11 cellular contexts compared by ENCODE assay signal in the genomic region with DNA sequence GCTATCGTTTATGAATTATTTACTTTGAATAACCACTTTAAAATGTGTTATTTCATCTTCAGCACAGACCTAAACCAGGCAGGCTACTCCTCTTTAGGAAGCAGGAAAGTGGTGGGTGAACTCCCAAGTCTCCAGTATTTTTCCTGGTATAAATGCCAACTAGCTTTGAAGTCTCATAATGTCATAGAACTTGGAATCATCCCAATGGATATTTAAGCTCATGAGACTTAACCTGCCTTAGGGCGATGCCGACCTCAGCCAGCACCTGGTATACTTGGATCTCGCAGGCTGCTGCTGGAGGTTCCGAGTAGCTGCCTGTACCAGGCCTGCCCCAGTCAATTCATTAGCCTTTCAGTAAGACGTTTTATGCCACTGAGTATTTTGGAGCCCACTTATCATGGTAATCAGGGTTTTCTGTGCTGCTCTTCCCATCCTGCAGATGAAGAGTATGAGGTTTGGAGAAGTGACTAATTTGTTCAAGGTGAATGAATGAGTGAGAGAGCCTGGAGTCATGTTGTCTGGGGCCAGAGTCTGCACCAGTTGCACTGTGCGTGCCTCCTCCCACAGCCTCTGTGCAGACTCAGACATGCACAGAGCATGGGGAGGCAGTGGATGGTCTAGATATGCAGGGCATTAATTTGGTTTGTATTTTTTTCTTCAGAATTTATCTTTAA. TPM values are rescaled to one million over a fixed set of nuclear protein-coding genes. Genes with fewer than 3 reads are reported as not detected.
DNase-seq lines count a peak whose midpoint lies in the region; ATAC-seq and TF ChIP-seq lines count a peak whose summit lies in the region.
"Had no signal": no experiment of that assay in that cellular context is flagged by ENCODE, and none has a peak within 500 bp of the region (broad histone marks: within the 10 kb centered on the region; RNA-seq: fewer than 3 reads in every experiment).

No MANE protein-coding gene starts in this region.

- no peak overlapping the region for H3K4me2 ChIP-seq in neuronal stem cell (ENCODE audit: insufficient read depth, low read length, poor library complexity, severe bottlenecking)

- WGBS in neuronal stem cell (ENCODE audit: extremely low coverage in 2 of 2, insufficient read length in 2 of 2, insufficient replicate concordance in 1 of 2), 2 donors, result no CpG with 5 or more reads among the region's 7 CpGs

- TF ChIP-seq CTCF in brain (conservative IDR thresholded peaks at IDR 0.05), result no peak

- H3K36me3 ChIP-seq in neuronal stem cell (replicated peaks in 1 of 2; ENCODE audit: control insufficient read depth in 2 of 2, insufficient read depth in 2 of 2, low read length in 2 of 2), result no peaks in the 10 kb centered on the region
- H3K36me3 ChIP-seq: neutrophil had no signal

- H3K18ac ChIP-seq in neuronal stem cell (ENCODE audit: low read length), result no peak overlapping the region

- no peak overlapping the region for H3K23ac ChIP-seq in neuronal stem cell (ENCODE audit: low read depth, low read length, poor library complexity)

- no peak overlapping the region for H3K14ac ChIP-seq in neuronal stem cell (ENCODE audit: low read length)

- no peaks in the 10 kb centered on the region for H3K79me1 ChIP-seq in neuronal stem cell (ENCODE audit: low read depth, low read length)

- peaks cover 5% of the 10 kb centered on the region for H3K36me3 Mint-ChIP-seq in brain

- peak overlapping the region in 3 of 5 experiments; percentile 17 to 41 (median 36) for H3K4me3 Mint-ChIP-seq in brain

- ATAC-seq in GM19395 (IDR thresholded peaks at IDR 0.05; ENCODE audit: unreplicated experiment), result peak; percentile 37
- ATAC-seq in HG02973 (IDR thresholded peaks at IDR 0.05; ENCODE audit: unreplicated experiment), result peak; percentile 28

- no peak overlapping the region for H3K9ac ChIP-seq in neuronal stem cell (ENCODE audit: low read depth, low read length, poor library complexity)

- peaks cover 13 to 28% of the 10 kb centered on the region in 2 donors for H3K4me1 ChIP-seq in neuronal stem cell (ENCODE audit: control insufficient read depth in 2 of 2, insufficient read depth in 1 of 2, low read depth in 1 of 2, low read length in 2 of 2)

- H2AFZ ChIP-seq in neuronal stem cell (ENCODE audit: low read length), result no peak overlapping the region

- H2AK5ac ChIP-seq in neuronal stem cell (ENCODE audit: low read depth, low read length), result no peak overlapping the region

- no peak overlapping the region for H2BK120ac ChIP-seq in neuronal stem cell (ENCODE audit: low read depth, low read length)

- no peak overlapping the region for H2BK5ac ChIP-seq in neuronal stem cell (ENCODE audit: low read length)

- H3K27ac ChIP-seq in neuronal stem cell (replicated peaks; ENCODE audit: low read length), result peak overlapping the region; percentile 13
- H3K27ac ChIP-seq: neutrophil had no signal

- no peaks in the 10 kb centered on the region for H3K9me3 ChIP-seq in neuronal stem cell (replicated peaks in 1 of 2; ENCODE audit: control insufficient read depth in 2 of 2, insufficient read depth in 1 of 2, low read depth in 1 of 2, low read length in 2 of 2)
- H3K9me3 ChIP-seq: neutrophil had no signal

- H3K27me3 Mint-ChIP-seq in brain, result peaks cover 3% of the 10 kb centered on the region

- H4K91ac ChIP-seq in neuronal stem cell (ENCODE audit: low read depth, low read length, poor library complexity), result no peak overlapping the region

- H3K4me3 ChIP-seq in neuronal stem cell (ENCODE audit: low read length in 2 of 2), result no peak overlapping the region

- H4K8ac ChIP-seq in neuronal stem cell (ENCODE audit: low read depth, low read length), result no peak overlapping the region

- no peak overlapping the region for H3K4ac ChIP-seq in neuronal stem cell (ENCODE audit: low read length)

- no peak overlapping the region for H2BK15ac ChIP-seq in neuronal stem cell (ENCODE audit: low read length)

- peak overlapping the region; percentile 67 to 88 (median 74) for H3K27ac Mint-ChIP-seq in brain

- H3K4me1 Mint-ChIP-seq in brain, result peaks cover 32% of the 10 kb centered on the region

- no peaks in the 10 kb centered on the region for H3K9me3 Mint-ChIP-seq in brain

- DNase-seq in neuronal stem cell (ENCODE audit: low spot score), result peak; percentile 20
- no peak for DNase-seq in superior temporal gyrus (ENCODE audit: extremely low spot score)
- no peak for DNase-seq in middle frontal gyrus (ENCODE audit: extremely low spot score, low spot score)
- no peak for DNase-seq in SW480 (ENCODE audit: low spot score)
- DNase-seq in NCI-H1694 treated with DMSO at 0.1 percent for 48 hours (lab: John Stamatoyannopoulos, UW), result no peak
- DNase-seq: activated T-cell treated with anti-CD3 and anti-CD28 coated beads, Interleukin-2, amount 50 U/mL, for 1 hour; stimulated activated CD4-positive, alpha-beta T cell treated with anti-CD3 and anti-CD28 coated beads, Interleukin-4, amount 100 ng/mL, for 1 hour had no signal

- no peaks in the 10 kb centered on the region for H3K27me3 ChIP-seq in neuronal stem cell (ENCODE audit: control insufficient read depth in 3 of 3, insufficient read depth in 3 of 3, low read depth in 1 of 3, low read length in 3 of 3)
- H3K27me3 ChIP-seq: neutrophil had no signal

- no peak overlapping the region for H2BK12ac ChIP-seq in neuronal stem cell (ENCODE audit: low read length)

RNA-seq across cellular contexts. Expression of a gene that starts 34.9 kb away (rescaled TPM):
- 10.8 TPM for polyA plus RNA-seq in brain (ENCODE audit: insufficient read depth, low read depth, low replicate concordance)
- polyA plus RNA-seq in neuronal stem cell (2013, experiment 1 of 2), result 6.9 TPM
- polyA plus RNA-seq in neuronal stem cell (2013, experiment 2 of 2), result 6.6 TPM
